Comparison of ENCODE assay signal across 23 cellular contexts in the genomic region with DNA sequence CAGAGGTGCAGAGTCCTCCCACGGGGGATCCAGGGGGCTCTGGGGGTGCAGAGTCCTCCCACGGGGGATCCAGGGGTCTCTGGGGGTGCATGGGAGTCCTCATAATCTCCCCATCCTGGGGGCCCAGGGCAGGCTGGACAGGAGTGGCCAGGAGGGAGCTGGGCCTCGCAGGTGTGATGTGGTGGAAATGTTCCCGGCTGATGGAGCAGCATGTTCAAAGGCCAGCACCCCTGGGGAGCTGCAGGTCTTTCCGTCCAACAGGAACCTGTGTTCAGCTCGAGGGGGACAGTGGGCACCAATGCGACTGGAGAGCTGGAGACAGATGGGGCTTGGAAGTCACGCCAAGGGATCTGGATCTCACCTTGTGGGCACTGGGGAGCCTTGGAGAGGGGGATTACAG. TPM values are rescaled to one million over a fixed set of nuclear protein-coding genes. Genes with fewer than 3 reads are reported as not detected.
"Had no signal": no experiment of that assay in that cellular context is flagged by ENCODE, and none has a peak within 500 bp of the region (broad histone marks: within the 10 kb centered on the region; RNA-seq: fewer than 3 reads in every experiment).

No MANE protein-coding gene starts in this region.

- H3K4me3 Mint-ChIP-seq: dendritic cell treated with granulocyte-macrophage colony-stimulating factor and Interleukin-4, amounts not matched to agents 40 ng/mL and 50 ng/mL, for 4 days; mesothelial cell of epicardium; natural killer cell; neural crest cell; stimulated activated memory B cell treated with anti-CD40 and anti-IgM and Interleukin-4, amounts not matched to agents 10 μg/mL and 1 μg/mL and 100 μg/mL, for 72 hours; stimulated activated naive CD8-positive, alpha-beta T cell treated with anti-CD3 and anti-CD28 coated beads, Interleukin-15, Interleukin-2, amounts not matched to agents 100 ng/mL and 50 ng/mL, for 24 hours had no signal

- H3K4me1 Mint-ChIP-seq: natural killer cell; neural crest cell; stimulated activated memory B cell treated with anti-CD40 and anti-IgM and Interleukin-4, amounts not matched to agents 10 μg/mL and 1 μg/mL and 100 μg/mL, for 72 hours had no signal

- H3K9me3 ChIP-seq: heart left ventricle, spleen, tibial artery, upper lobe of left lung, uterus had no signal

- H3K36me3 Mint-ChIP-seq: mesothelial cell of epicardium; natural killer cell; stimulated activated memory B cell treated with anti-CD40 and anti-IgM and Interleukin-4, amounts not matched to agents 10 μg/mL and 1 μg/mL and 100 μg/mL, for 72 hours had no signal

- DNase-seq: foreskin melanocyte; hypothalamus; mammary epithelial cell; natural killer cell; occipital lobe; stimulated activated CD4-positive, alpha-beta T cell treated with anti-CD3 and anti-CD28 coated beads, Interleukin-15, amount 100 ng/mL, for 24 hours; stimulated activated CD4-positive, alpha-beta T cell treated with anti-CD3 and anti-CD28 coated beads, Interleukin-1b, Interleukin-23, amount 100 ng/mL, for 48 hours; stimulated activated CD4-positive, alpha-beta T cell treated with anti-CD3 and anti-CD28 coated beads, Interleukin-4, amount 100 ng/mL, for 24 hours; tibial artery; uterus had no signal

- H3K27ac Mint-ChIP-seq: dendritic cell treated with granulocyte-macrophage colony-stimulating factor and Interleukin-4, amounts not matched to agents 40 ng/mL and 50 ng/mL, for 4 days; mesothelial cell of epicardium; natural killer cell; stimulated activated memory B cell treated with anti-CD40 and anti-IgM and Interleukin-4, amounts not matched to agents 10 μg/mL and 1 μg/mL and 100 μg/mL, for 72 hours; stimulated activated naive CD8-positive, alpha-beta T cell treated with anti-CD3 and anti-CD28 coated beads, Interleukin-15, Interleukin-2, amounts not matched to agents 100 ng/mL and 50 ng/mL, for 24 hours had no signal

- ATAC-seq: heart left ventricle; left lobe of liver; natural killer cell; sciatic nerve; stimulated activated memory B cell treated with anti-CD40 and anti-IgM and Interleukin-4, amounts not matched to agents 10 μg/mL and 1 μg/mL and 100 μg/mL, for 72 hours had no signal

- H3K36me3 ChIP-seq: heart left ventricle, spleen, tibial artery, upper lobe of left lung, uterus had no signal

- H3K4me1 ChIP-seq: heart left ventricle, tibial artery, upper lobe of left lung, uterus had no signal

- H3K27me3 ChIP-seq: upper lobe of left lung, uterus had no signal

- H3K27ac ChIP-seq: heart left ventricle, spleen, tibial artery, upper lobe of left lung, uterus had no signal

- H3K4me3 ChIP-seq: heart left ventricle, spleen, tibial artery, upper lobe of left lung, uterus had no signal

RNA-seq across cellular contexts. Expression of a gene that starts 52.3 kb away (rescaled TPM):
- total RNA-seq: neural crest cell, occipital lobe, pulmonary artery endothelial cell, skeletal muscle tissue, temporal lobe had no signal
